1 cellular context compared by ENCODE assay signal in genomic region chr19:35027851-35028599, GRCh38.
TF ChIP-seq lines count a peak whose summit lies in the region.

No MANE protein-coding gene starts in this region.

TF ChIP-seq in HEK293, 187 proteins besides CTCF, POLR2A, EP300 and RAD21 (continued from another document and continues in another):
- no peak for TF ChIP-seq ZNF561 (tag by site-specific recombination; IDR thresholded peaks at IDR 0.05; ENCODE audit: borderline replicate concordance)
- TF ChIP-seq ZFP41 (tag by site-specific recombination; IDR thresholded peaks at IDR 0.05; ENCODE audit: borderline replicate concordance) = no peak
- 0 out of 2 replicates have a peak, but pooled peaks have one; percentile 25 for TF ChIP-seq ZNF24 (tag by site-specific recombination; IDR thresholded peaks at IDR 0.05)
- no peak for TF ChIP-seq ZNF366 (tag by site-specific recombination; conservative IDR thresholded peaks at IDR 0.05)
- TF ChIP-seq ZNF473 (tag by site-specific recombination; IDR thresholded peaks at IDR 0.05) = no peak
- no peak for TF ChIP-seq ZNF132 (tag by site-specific recombination; IDR thresholded peaks at IDR 0.05; ENCODE audit: borderline replicate concordance)
- no peak for TF ChIP-seq ZEB2 (tag by site-specific recombination; IDR thresholded peaks at IDR 0.05)
- no peak for TF ChIP-seq REST (tag by site-specific recombination; IDR thresholded peaks at IDR 0.05)
- TF ChIP-seq ZNF174 (tag by site-specific recombination; IDR thresholded peaks at IDR 0.05) = no peak
- TF ChIP-seq ZXDB (tag by site-specific recombination; IDR thresholded peaks at IDR 0.05) = 0 out of 2 replicates have a peak, but pooled peaks have one; percentile 20
- TF ChIP-seq ZNF768 (tag by site-specific recombination; IDR thresholded peaks at IDR 0.05) = no peak
- TF ChIP-seq ZNF544 (tag by site-specific recombination; IDR thresholded peaks at IDR 0.05) = no peak
- no peak for TF ChIP-seq ZNF16 (tag by site-specific recombination; IDR thresholded peaks at IDR 0.05; ENCODE audit: low read depth)
- TF ChIP-seq ZFP69B (tag by site-specific recombination; IDR thresholded peaks at IDR 0.05) = no peak
- TF ChIP-seq ZNF292 (tag by site-specific recombination; IDR thresholded peaks at IDR 0.05; ENCODE audit: borderline replicate concordance, low read depth) = no peak
- TF ChIP-seq ZBTB1 (tag by site-specific recombination; IDR thresholded peaks at IDR 0.05) = no peak
- no peak for TF ChIP-seq ZNF175 (tag by site-specific recombination; IDR thresholded peaks at IDR 0.05)
- no peak for TF ChIP-seq ZNF48 (tag by site-specific recombination; IDR thresholded peaks at IDR 0.05)
- no peak for TF ChIP-seq ZBTB11 (tag by site-specific recombination; conservative IDR thresholded peaks at IDR 0.05; ENCODE audit: low read depth)
- TF ChIP-seq EGR2 (tag by site-specific recombination; IDR thresholded peaks at IDR 0.05; ENCODE audit: low read depth) = no peak
- no peak for TF ChIP-seq RBAK (tag by site-specific recombination; IDR thresholded peaks at IDR 0.05)
- peak; percentile 91 for TF ChIP-seq GLIS1 (tag by site-specific recombination; IDR thresholded peaks at IDR 0.05)
- no peak for TF ChIP-seq ZNF830 (tag by site-specific recombination; IDR thresholded peaks at IDR 0.05; ENCODE audit: low read depth)
- no peak for TF ChIP-seq ZNF311 (tag by site-specific recombination; IDR thresholded peaks at IDR 0.05; ENCODE audit: borderline replicate concordance)
- no peak for TF ChIP-seq HOXA7 (CRISPR knock-in tag; IDR thresholded peaks at IDR 0.05; ENCODE audit: borderline replicate concordance)
- no peak for TF ChIP-seq ZNF670 (tag by site-specific recombination; IDR thresholded peaks at IDR 0.05; ENCODE audit: low read depth)
- TF ChIP-seq PBX3 (CRISPR knock-in tag; IDR thresholded peaks at IDR 0.05) = no peak
- no peak for TF ChIP-seq ZNF488 (tag by site-specific recombination; IDR thresholded peaks at IDR 0.05)
- no peak for TF ChIP-seq ZBTB6 (tag by site-specific recombination; IDR thresholded peaks at IDR 0.05)
- no peak for TF ChIP-seq KLF16 (tag by site-specific recombination; IDR thresholded peaks at IDR 0.05)
- TF ChIP-seq ZNF350 (tag by site-specific recombination; IDR thresholded peaks at IDR 0.05) = no peak
- no peak for TF ChIP-seq ZNF549 (tag by site-specific recombination; IDR thresholded peaks at IDR 0.05)
- peak; percentile 100 for TF ChIP-seq ZNF664 (tag by site-specific recombination; IDR thresholded peaks at IDR 0.05)
- peak; percentile 71; the same call in 1 of the 2 replicates for TF ChIP-seq ZNF580 (tag by site-specific recombination; IDR thresholded peaks at IDR 0.05)
- no peak for TF ChIP-seq ZNF610 (tag by site-specific recombination; IDR thresholded peaks at IDR 0.05; ENCODE audit: borderline replicate concordance)
- no peak for TF ChIP-seq ZNF169 (tag by site-specific recombination; IDR thresholded peaks at IDR 0.05)
- no peak for TF ChIP-seq ZNF704 (tag by site-specific recombination; IDR thresholded peaks at IDR 0.05)
- TF ChIP-seq TCF7L2 (IDR thresholded peaks at IDR 0.05; ENCODE audit: borderline replicate concordance, low read depth, low read length) = no peak
- TF ChIP-seq MYNN (tag by site-specific recombination; IDR thresholded peaks at IDR 0.05; ENCODE audit: borderline replicate concordance) = no peak
- TF ChIP-seq MEIS1 (CRISPR knock-in tag; IDR thresholded peaks at IDR 0.05; ENCODE audit: borderline replicate concordance) = no peak
- TF ChIP-seq ZNF280C (tag by site-specific recombination; IDR thresholded peaks at IDR 0.05) = no peak
- no peak for TF ChIP-seq ZBTB48 (tag by site-specific recombination; IDR thresholded peaks at IDR 0.05)
- no peak for TF ChIP-seq ZFP3 (tag by site-specific recombination; IDR thresholded peaks at IDR 0.05; ENCODE audit: low read depth)
- no peak for TF ChIP-seq YY2 (tag by site-specific recombination; IDR thresholded peaks at IDR 0.05)
- TF ChIP-seq ZNF223 (tag by site-specific recombination; IDR thresholded peaks at IDR 0.05) = no peak
- peak; percentile 48 for TF ChIP-seq PRDM10 (tag by site-specific recombination; IDR thresholded peaks at IDR 0.05)
- TF ChIP-seq ZNF639 (tag by site-specific recombination; IDR thresholded peaks at IDR 0.05) = no peak
